1 cellular context compared by ENCODE assay signal in the genomic region with DNA sequence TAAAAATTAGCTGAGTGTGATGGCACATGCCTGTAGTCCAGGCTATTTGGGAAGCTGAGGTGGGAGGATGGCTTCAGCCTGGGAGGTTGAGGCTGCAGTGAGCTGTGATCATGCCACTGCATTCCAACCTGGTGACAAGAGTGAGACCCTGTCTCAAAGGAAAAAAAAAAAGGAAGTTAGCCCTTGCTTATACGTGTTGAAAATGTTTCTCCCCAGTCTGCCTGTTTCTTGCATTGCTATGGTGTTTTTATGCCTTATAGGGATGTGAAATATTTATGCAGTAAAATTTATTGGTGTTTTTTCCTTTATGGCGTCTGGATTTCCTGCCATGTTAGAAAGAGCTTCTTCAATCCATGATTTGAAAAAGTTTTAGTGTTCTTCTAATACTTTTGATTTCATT.
TF ChIP-seq lines count a peak whose summit lies in the region.

No MANE protein-coding gene starts in this region.

TF ChIP-seq in endothelial cell of umbilical vein, 7 proteins besides CTCF, POLR2A, EP300 and RAD21:
- TF ChIP-seq EZH2 (IDR thresholded peaks at IDR 0.05; ENCODE audit: borderline replicate concordance, low read depth, low read length, severe bottlenecking): no peak
- no peak for TF ChIP-seq FOS (IDR thresholded peaks at IDR 0.05; ENCODE audit: borderline replicate concordance, insufficient read depth, low read length)
- no peak for TF ChIP-seq POLR2AphosphoS5 (IDR thresholded peaks at IDR 0.05; ENCODE audit: insufficient read depth, low read depth, low read length)
- no peak for TF ChIP-seq MYC (IDR thresholded peaks at IDR 0.05; ENCODE audit: low read depth, low read length)
- TF ChIP-seq, protein P1, sequence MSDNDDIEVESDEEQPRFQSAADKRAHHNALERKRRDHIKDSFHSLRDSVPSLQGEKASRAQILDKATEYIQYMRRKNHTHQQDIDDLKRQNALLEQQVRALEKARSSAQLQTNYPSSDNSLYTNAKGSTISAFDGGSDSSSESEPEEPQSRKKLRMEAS (IDR thresholded peaks at IDR 0.05; ENCODE audit: insufficient read depth, insufficient read length): no peak
- TF ChIP-seq GATA2 (IDR thresholded peaks at IDR 0.05; ENCODE audit: insufficient read depth, insufficient read length, low read depth, low read length): no peak
- no peak for TF ChIP-seq JUN (IDR thresholded peaks at IDR 0.05; ENCODE audit: borderline replicate concordance, insufficient read depth, insufficient read length, low read depth)
